ENCODE assay signal across 8 cellular contexts in genomic region chr16:67660564-67661028, GRCh38. TPM values are rescaled to one million over a fixed set of nuclear protein-coding genes. Genes with fewer than 3 reads are reported as not detected.
A peak's percentile ranks its signal among the peaks of the same experiment; 100 is the strongest.
DNase-seq lines count a peak whose midpoint lies in the region; ATAC-seq and TF ChIP-seq lines count a peak whose summit lies in the region.

Gene PARD6A (plus strand): TSS chr16:67660960. CDS start chr16:67661039, 79 bp downstream.

- H3K4me1 Mint-ChIP-seq in activated B cell treated with CpG ODN at 0.5 μM for 24 hours, result peaks cover 28% of the 10 kb centered on the region

- intact Hi-C loops in activated B cell treated with CpG ODN at 0.5 μM for 24 hours (cut with micrococcal nuclease), result loop anchor here (1.0 to 10.0 kb wide), 11 partner anchors 15 to 574 kb away; partner anchors contain the start of genes ATP6V0D1, B3GNT9, CARMIL2 and CENPT

- H3K4me3 Mint-ChIP-seq in activated B cell treated with CpG ODN at 0.5 μM for 24 hours, result peak within 1 kb of the TSS; percentile 94

- in situ Hi-C loops in ACHN (cut with HindIII; ENCODE audit: low pct_ligation_motif_present, low pct_unique_long_range_greater_than_20kb, low sequenced_read_pairs), result no loop called here

- peak within 1 kb of the TSS; percentile 94 for H3K27ac Mint-ChIP-seq in activated B cell treated with CpG ODN at 0.5 μM for 24 hours

- POLR2A ChIA-PET in activated B cell treated with CpG ODN at 0.5 μM for 24 hours (lab: Charles Lee), result interaction anchor here (0.6 to 3.6 kb wide), 27 partner anchors 10 to 413 kb away, joined by 3 to 32 read pairs (median 5); partner anchors contain the start of genes ATP6V0D1, CARMIL2, CTCF and FHOD1

- ATAC-seq in GM18907 (IDR thresholded peaks at IDR 0.05; ENCODE audit: unreplicated experiment) (peak; percentile 75), HG03196 (IDR thresholded peaks at IDR 0.05; ENCODE audit: unreplicated experiment) (peak; percentile 63), activated B cell treated with CpG ODN at 0.5 μM for 24 hours (ENCODE audit: low read depth) (peak; percentile 80)

- H3K27me3 Mint-ChIP-seq in activated B cell treated with CpG ODN at 0.5 μM for 24 hours, result no peaks in the 10 kb centered on the region

- DNase-seq in ACHN, result peak; percentile 99
- peak; percentile 98 for DNase-seq in NCI-H226
- DNase-seq in activated B cell treated with CpG ODN at 0.5 μM for 24 hours, result peak; percentile 87
- DNase-seq in cardiac fibroblast (ENCODE audit: low read depth in 2 of 2), result peak; percentile 97 to 98
- DNase-seq in inferior parietal cortex (ENCODE audit: extremely low spot score), result peak; percentile 97
- DNase-seq in smooth muscle cell of the brain vasculature (ENCODE audit: low read depth, low spot score), result peak; percentile 84

- H3K36me3 Mint-ChIP-seq in activated B cell treated with CpG ODN at 0.5 μM for 24 hours (ENCODE audit: low read depth), result peaks cover 28% of the 10 kb centered on the region

- H3K9me3 Mint-ChIP-seq in activated B cell treated with CpG ODN at 0.5 μM for 24 hours, result no peaks in the 10 kb centered on the region

- peak within 1 kb of the TSS; percentile 83 to 87 for H3K4me3 ChIP-seq in cardiac fibroblast (replicated peaks in 1 of 2; ENCODE audit: low read depth in 2 of 2, low read length in 2 of 2)

- TF ChIP-seq CTCF in activated B cell treated with CpG ODN at 0.5 μM for 24 hours (IDR thresholded peaks at IDR 0.05) (no peak), cardiac fibroblast (IDR thresholded peaks at IDR 0.05; ENCODE audit: low read depth, low read length) (no peak)

- CTCF ChIA-PET in activated B cell treated with CpG ODN at 0.5 μM for 24 hours (lab: Charles Lee), result interaction anchor here (1.0 to 2.3 kb wide), 7 partner anchors 9 to 179 kb away, joined by 3 to 8 read pairs (median 4); partner anchors contain the start of genes ATP6V0D1 and CARMIL2

RNA-seq across cellular contexts. Expression of gene PARD6A, which starts in this region (rescaled TPM):
- total RNA-seq in activated B cell treated with CpG ODN at 0.5 μM for 24 hours, result 5.9 and 6.0 TPM in 2 replicates

Comparison
In these comparisons a context has a peak if more than half of its experiments do, and no peak if none do; other contexts are left out.
1. Peak in every context shown above with its lines: DNase-seq, ATAC-seq and H3K4me3 ChIP-seq.